8 cellular contexts compared by ENCODE assay signal in the genomic region with DNA sequence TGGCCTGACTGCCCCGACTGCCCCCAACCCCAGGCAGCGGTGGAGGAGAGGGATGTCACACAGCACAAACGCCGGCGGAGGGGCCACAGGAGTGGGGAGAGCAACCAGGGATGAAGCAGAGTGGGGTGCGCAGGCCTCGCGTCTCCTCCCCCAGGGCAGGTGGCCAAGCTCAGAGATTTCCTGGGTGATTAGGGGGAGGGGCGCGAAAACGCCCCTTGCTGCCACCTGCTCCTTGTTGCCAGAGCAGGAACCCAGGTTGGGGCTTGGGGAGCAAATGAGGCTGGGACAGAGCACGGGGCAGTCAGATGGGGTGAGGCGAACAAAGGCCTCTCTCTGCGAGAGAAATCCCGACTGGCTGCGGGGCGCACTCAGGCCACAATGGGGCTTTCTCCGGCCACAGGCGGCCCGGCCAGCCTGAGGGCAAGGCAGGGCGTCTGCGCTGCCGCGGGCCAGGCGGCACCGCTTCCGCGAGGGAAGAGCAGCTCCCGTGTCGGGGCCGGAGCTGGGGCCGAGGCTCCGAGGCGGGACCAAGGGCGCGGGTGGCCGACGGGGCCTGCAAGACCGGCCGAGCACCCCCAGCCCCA. TPM values are rescaled to one million over a fixed set of nuclear protein-coding genes. Genes with fewer than 3 reads are reported as not detected.
A peak's percentile ranks its signal among the peaks of the same experiment; 100 is the strongest.
DNase-seq lines count a peak whose midpoint lies in the region; ATAC-seq and TF ChIP-seq lines count a peak whose summit lies in the region.

No MANE protein-coding gene starts in this region.

- WGBS in urinary bladder: 8% methylated on average over 40 of the region's 40 CpGs

- H3K4me1 ChIP-seq in CD4-positive, CD25-positive, alpha-beta regulatory T cell (ENCODE audit: control insufficient read depth, insufficient read depth, low read length, poor library complexity, severe bottlenecking): peaks cover 15% of the 10 kb centered on the region
- H3K4me1 ChIP-seq in mucosa of rectum (ENCODE audit: control insufficient read depth in 2 of 2, insufficient read depth in 2 of 2, low read length in 2 of 2) (peaks cover 16 to 18% of the 10 kb centered on the region in 2 donors), urinary bladder (ENCODE audit: insufficient read depth) (no peaks in the 10 kb centered on the region)

- peak in 1 of 3 donors; percentile 11 for DNase-seq in CD4-positive, CD25-positive, alpha-beta regulatory T cell
- DNase-seq in T-cell (peak in 10 of 34 experiments; percentile 9 to 62 (median 20)), endothelial cell (ENCODE audit: low spot score) (no peak), NCI-H226 (no peak)

- H3K36me3 Mint-ChIP-seq in CD4-positive, CD25-positive, alpha-beta regulatory T cell: no peaks in the 10 kb centered on the region
- H3K36me3 Mint-ChIP-seq in T-cell: no peaks in the 10 kb centered on the region
- H3K36me3 Mint-ChIP-seq in endothelial cell (ENCODE audit: low read depth, unreplicated experiment): peaks cover 5% of the 10 kb centered on the region

- no peaks in the 10 kb centered on the region for H3K27me3 ChIP-seq in CD4-positive, CD25-positive, alpha-beta regulatory T cell (ENCODE audit: control insufficient read depth, insufficient read depth, low read length)
- no peaks in the 10 kb centered on the region for H3K27me3 ChIP-seq in mucosa of rectum (ENCODE audit: control insufficient read depth in 2 of 2, insufficient read depth in 2 of 2, low read length in 2 of 2)

- H3K36me3 ChIP-seq in CD4-positive, CD25-positive, alpha-beta regulatory T cell (ENCODE audit: control insufficient read depth, insufficient read depth, low read length): no peaks in the 10 kb centered on the region
- H3K36me3 ChIP-seq in mucosa of rectum (ENCODE audit: control insufficient read depth in 2 of 2, insufficient read depth in 2 of 2, low read length in 2 of 2) (no peaks in the 10 kb centered on the region), urinary bladder (ENCODE audit: insufficient read depth) (no peaks in the 10 kb centered on the region)

- H3K27ac ChIP-seq in CD4-positive, CD25-positive, alpha-beta regulatory T cell (ENCODE audit: insufficient read depth, low read length, poor library complexity, severe bottlenecking): peak overlapping the region; percentile 81
- H3K27ac ChIP-seq in mucosa of rectum (ENCODE audit: low read depth in 2 of 2, low read length in 2 of 2) (peak overlapping the region; percentile 95 to 98), urinary bladder (ENCODE audit: low read depth) (peak overlapping the region; percentile 96)

- peak overlapping the region; percentile 96 to 98 for H3K9ac ChIP-seq in mucosa of rectum (ENCODE audit: low read depth in 1 of 2, low read length in 2 of 2)

- H3K9me3 Mint-ChIP-seq in CD4-positive, CD25-positive, alpha-beta regulatory T cell: no peaks in the 10 kb centered on the region
- no peaks in the 10 kb centered on the region for H3K9me3 Mint-ChIP-seq in T-cell
- no peaks in the 10 kb centered on the region for H3K9me3 Mint-ChIP-seq in endothelial cell (ENCODE audit: unreplicated experiment)

- no peak overlapping the region for H3K4me3 ChIP-seq in CD4-positive, CD25-positive, alpha-beta regulatory T cell (ENCODE audit: low read depth, low read length)
- peak overlapping the region; percentile 63 to 79 for H3K4me3 ChIP-seq in mucosa of rectum (ENCODE audit: low read length in 2 of 2)
- H3K4me3 ChIP-seq in urinary bladder (ENCODE audit: low read depth, low read length): peak overlapping the region; percentile 29

- H3K4me3 Mint-ChIP-seq in CD4-positive, CD25-positive, alpha-beta regulatory T cell: peak overlapping the region; percentile 57 to 90 (median 74)
- H3K4me3 Mint-ChIP-seq in T-cell: peak overlapping the region; percentile 49 to 67 (median 64)
- H3K4me3 Mint-ChIP-seq in endothelial cell (ENCODE audit: unreplicated experiment): no peak overlapping the region

- H3K27ac Mint-ChIP-seq in CD4-positive, CD25-positive, alpha-beta regulatory T cell: peak overlapping the region; percentile 56 to 92 (median 63)
- no peak overlapping the region for H3K27ac Mint-ChIP-seq in T-cell
- peak overlapping the region; percentile 80 for H3K27ac Mint-ChIP-seq in endothelial cell (ENCODE audit: unreplicated experiment)

- TF ChIP-seq POLR2A in GM19099 (IDR thresholded peaks at IDR 0.05; ENCODE audit: extremely low read depth, insufficient read length, low read depth): peak; percentile 67

- peak in 1 of 2 donors; percentile 47 for ATAC-seq in CD4-positive, CD25-positive, alpha-beta regulatory T cell (ENCODE audit: low read depth in 2 of 2)
- ATAC-seq in HG03432 (IDR thresholded peaks at IDR 0.05; ENCODE audit: unreplicated experiment): peak; percentile 47
- peak in 2 of 4 experiments; percentile 62 for ATAC-seq in T-cell (replicated peaks in 1 of 4)

- H3K27me3 Mint-ChIP-seq in CD4-positive, CD25-positive, alpha-beta regulatory T cell: no peaks in the 10 kb centered on the region
- H3K27me3 Mint-ChIP-seq in T-cell (no peaks in the 10 kb centered on the region), endothelial cell (ENCODE audit: unreplicated experiment) (peaks cover 12% of the 10 kb centered on the region)

- CTCF ChIA-PET in T-cell (lab: Charles Lee): interaction anchor here in 1 of 2 donors (0.9 kb wide), 1 partner anchor 110 kb away, joined by 3 read pairs; no protein-coding TSS in a partner anchor

- TF ChIP-seq CTCF in endothelial cell (IDR thresholded peaks at IDR 0.05; ENCODE audit: unreplicated experiment): no peak

- POLR2A ChIA-PET in T-cell (lab: Charles Lee): interaction anchor here in 1 of 2 donors (0.6 kb wide), 3 partner anchors 48 to 105 kb away, joined by 3 to 5 read pairs (median 3); no protein-coding TSS in a partner anchor

- no peaks in the 10 kb centered on the region for H3K9me3 ChIP-seq in CD4-positive, CD25-positive, alpha-beta regulatory T cell (ENCODE audit: control insufficient read depth in 2 of 2, low read length in 2 of 2)
- H3K9me3 ChIP-seq in mucosa of rectum (ENCODE audit: control insufficient read depth in 2 of 2, low read length in 2 of 2): no peaks in the 10 kb centered on the region

- H3K4me1 Mint-ChIP-seq in CD4-positive, CD25-positive, alpha-beta regulatory T cell: peaks cover 0 to 17% (median 5%) of the 10 kb centered on the region in 4 donors
- H3K4me1 Mint-ChIP-seq in T-cell (peaks cover 8 to 19% (median 8%) of the 10 kb centered on the region in 3 donors), endothelial cell (ENCODE audit: unreplicated experiment) (peaks cover 10% of the 10 kb centered on the region)

RNA-seq across cellular contexts. Expression of gene TEX44, which starts 11.5 kb away (rescaled TPM):
- total RNA-seq in CD4-positive, CD25-positive, alpha-beta regulatory T cell: not detected
- polyA plus RNA-seq in CD4-positive, CD25-positive, alpha-beta regulatory T cell: not detected
- not detected for total RNA-seq in T-cell
- not detected for total RNA-seq in endothelial cell (ENCODE audit: unreplicated experiment)
- not detected for total RNA-seq in urinary bladder
- not detected for polyA plus RNA-seq in urinary bladder

Comparison
In these comparisons a context has a peak if more than half of its experiments do, and no peak if none do; other contexts are left out.
1. H3K27ac Mint-ChIP-seq: peak in CD4-positive, CD25-positive, alpha-beta regulatory T cell (3 of 3) and endothelial cell (single experiment); none in T-cell (0 of 2).
2. Peak in every context shown above with its lines, with median percentiles within 50 percentile points of each other: H3K27ac ChIP-seq.